26 cellular contexts compared by ENCODE assay signal in the genomic region with DNA sequence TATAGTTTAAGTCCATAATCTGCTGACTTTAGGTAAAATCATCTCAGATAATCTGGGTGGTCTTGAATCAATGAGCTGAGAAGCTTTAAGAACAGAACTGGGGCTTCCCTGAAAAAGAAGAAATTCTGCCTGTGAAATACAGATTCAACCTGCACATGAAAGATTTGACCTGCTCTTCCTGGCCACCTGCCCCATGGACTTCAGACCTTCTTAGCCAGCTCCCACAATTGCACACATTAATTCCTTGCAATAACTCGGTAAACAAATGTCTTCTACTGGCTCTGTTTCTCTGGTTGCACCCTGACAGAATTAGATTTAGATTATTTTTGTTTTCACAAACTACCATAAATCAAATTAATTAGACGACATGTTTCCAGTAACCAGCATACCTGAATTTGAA.
"Had no signal": no experiment of that assay in that cellular context is flagged by ENCODE, and none has a peak within 500 bp of the region (broad histone marks: within the 10 kb centered on the region; RNA-seq: fewer than 3 reads in every experiment).

No MANE protein-coding gene starts in this region.

- ATAC-seq: activated CD4-positive, CD25-positive, alpha-beta regulatory T cell treated with anti-CD3 and anti-CD28 coated beads, Interleukin-2, amount 50 U/mL, for 24 hours; activated CD8-positive, alpha-beta T cell treated with anti-CD3 and anti-CD28 coated beads for 36 hours; activated naive CD4-positive, alpha-beta T cell treated with anti-CD3 and anti-CD28 coated beads, Interleukin-2, amount 50 U/mL, for 72 hours; effector memory CD8-positive, alpha-beta T cell; T-helper 17 cell had no signal

- H3K4me3 ChIP-seq: ascending aorta, coronary artery, esophagus squamous epithelium had no signal

- H3K36me3 ChIP-seq: ascending aorta, brain microvascular endothelial cell, esophagus squamous epithelium, WERI-Rb-1 had no signal

- H3K9me3 ChIP-seq: esophagus squamous epithelium had no signal

- H3K4me1 ChIP-seq: ascending aorta, esophagus squamous epithelium had no signal

- DNase-seq: activated B cell treated with CpG ODN at 0.5 μM for 24 hours; activated CD4-positive, alpha-beta T cell treated with anti-CD3 and anti-CD28 coated beads for 48 hours; activated CD4-positive, alpha-beta T cell treated with anti-CD3 and anti-CD28 coated beads, Interleukin-2, amount 50 U/mL, for 1 hour; activated CD4-positive, alpha-beta T cell treated with anti-CD3 and anti-CD28 coated beads, Interleukin-2, amount 50 U/mL, for 48 hours; activated CD8-positive, alpha-beta memory T cell treated with anti-CD3 and anti-CD28 coated beads for 24 hours; activated CD8-positive, alpha-beta T cell treated with anti-CD3 and anti-CD28 coated beads for 36 hours; activated effector memory CD4-positive, alpha-beta T cell treated with anti-CD3 and anti-CD28 coated beads, Interleukin-2, amount 50 U/mL, for 16 hours; activated naive CD4-positive, alpha-beta T cell treated with anti-CD3 and anti-CD28 coated beads, Interleukin-2, amount 10 ng/mL, durations not matched to agents 7 days and 5 days; activated naive CD8-positive, alpha-beta T cell treated with anti-CD3 and anti-CD28 coated beads, Interleukin-2, amount 10 ng/mL, durations not matched to agents 7 days and 5 days; activated T-cell treated with anti-CD3 and anti-CD28 coated beads, Interleukin-2, amount 50 U/mL, for 1 hour; activated T-cell treated with anti-CD3 and anti-CD28 coated beads, Interleukin-2, amount 50 U/mL, for 48 hours; brain microvascular endothelial cell; effector CD4-positive, alpha-beta T cell; effector memory CD8-positive, alpha-beta T cell; esophagus squamous epithelium; foreskin fibroblast; head of caudate nucleus; T-helper 1 cell; T-helper 17 cell; T1000; WERI-Rb-1 had no signal

- H3K27me3 ChIP-seq: ascending aorta, brain microvascular endothelial cell, esophagus squamous epithelium had no signal

- H3K27ac ChIP-seq: ascending aorta, brain microvascular endothelial cell, coronary artery, epithelial cell of prostate, esophagus squamous epithelium, WERI-Rb-1 had no signal
